In the genomic region with DNA sequence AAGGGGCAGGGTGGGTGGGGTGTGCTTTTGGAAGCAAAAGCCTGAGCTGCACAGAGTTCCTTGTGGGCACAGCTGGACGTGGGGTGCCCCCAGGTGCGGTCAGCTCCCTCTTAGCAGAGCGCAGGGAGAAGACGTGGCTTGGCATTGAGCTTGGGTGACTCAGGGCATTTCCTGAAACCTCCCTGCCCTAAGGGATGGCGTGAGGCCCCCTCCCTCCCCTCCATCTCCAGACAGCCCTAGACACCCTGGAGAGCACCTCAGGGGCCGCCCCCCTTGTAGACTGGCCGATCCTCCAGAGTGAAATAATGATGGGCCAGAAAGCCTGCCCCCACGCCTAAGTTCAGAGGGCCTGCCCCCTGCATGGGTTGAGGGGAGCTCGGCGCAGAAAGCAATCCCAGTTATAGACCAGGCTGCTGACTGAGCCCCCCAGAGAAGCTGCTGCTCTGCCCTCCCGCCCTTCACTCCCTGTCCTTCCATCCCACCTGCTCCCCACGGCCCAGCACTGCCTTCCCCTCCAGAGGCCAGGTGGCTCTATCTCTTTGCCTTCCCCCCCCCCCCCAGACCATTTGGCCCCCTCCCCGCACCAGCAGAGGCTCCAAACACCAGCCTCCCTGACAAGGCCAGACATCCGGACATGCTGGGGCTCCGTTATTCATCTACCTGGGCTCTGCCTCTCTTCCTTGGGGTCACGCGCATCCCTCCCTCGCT, we compare ENCODE assay signal across 13 cellular contexts. TPM values are rescaled to one million over a fixed set of nuclear protein-coding genes. Genes with fewer than 3 reads are reported as not detected.
A peak's percentile ranks its signal among the peaks of the same experiment; 100 is the strongest.
DNase-seq lines count a peak whose midpoint lies in the region; ATAC-seq and TF ChIP-seq lines count a peak whose summit lies in the region.
"Had no signal": no experiment of that assay in that cellular context is flagged by ENCODE, and none has a peak within 500 bp of the region (broad histone marks: within the 10 kb centered on the region; RNA-seq: fewer than 3 reads in every experiment).

No MANE protein-coding gene starts in this region.

- no peaks in the 10 kb centered on the region for H3K9me2 ChIP-seq in PC-9 (ENCODE audit: insufficient read depth)

- H3K27ac Mint-ChIP-seq in stimulated activated naive CD8-positive, alpha-beta T cell treated with anti-CD3 and anti-CD28 coated beads, Interleukin-15, amount 100 ng/mL, for 72 hours: no peak overlapping the region
- no peak overlapping the region for H3K27ac Mint-ChIP-seq in activated CD4-positive, alpha-beta T cell treated with anti-CD3 and anti-CD28 coated beads for 36 hours
- no peak overlapping the region for H3K27ac Mint-ChIP-seq in naive thymus-derived CD8-positive, alpha-beta T cell

- H3K4me1 ChIP-seq in PC-9 (replicated peaks; ENCODE audit: insufficient read depth) (peaks cover 39% of the 10 kb centered on the region), foreskin keratinocyte (no peaks in the 10 kb centered on the region)

- H3K27me3 Mint-ChIP-seq in stimulated activated naive CD8-positive, alpha-beta T cell treated with anti-CD3 and anti-CD28 coated beads, Interleukin-15, amount 100 ng/mL, for 72 hours: peaks cover 84% of the 10 kb centered on the region
- peaks cover 43% of the 10 kb centered on the region for H3K27me3 Mint-ChIP-seq in activated CD4-positive, alpha-beta T cell treated with anti-CD3 and anti-CD28 coated beads for 36 hours
- peaks cover 22 to 61% (median 39%) of the 10 kb centered on the region in 5 donors for H3K27me3 Mint-ChIP-seq in naive thymus-derived CD8-positive, alpha-beta T cell

- peak overlapping the region; percentile 59 for H3K4me2 ChIP-seq in PC-9

- H3K27me3 ChIP-seq in PC-9 (ENCODE audit: insufficient read depth, low read depth) (no peaks in the 10 kb centered on the region), foreskin keratinocyte (peaks cover 51% of the 10 kb centered on the region)

- H2AFZ ChIP-seq in PC-9: no peak overlapping the region

- no peaks in the 10 kb centered on the region for H4K20me1 ChIP-seq in PC-9 (ENCODE audit: insufficient read depth)

- intact Hi-C loops in PC-9 (cut with micrococcal nuclease; ENCODE audit: unreplicated experiment): loop anchor here (2.0 kb wide), 3 partner anchors 136 to 658 kb away; no protein-coding TSS in a partner anchor
- intact Hi-C loops in activated CD4-positive, alpha-beta T cell treated with anti-CD3 and anti-CD28 coated beads for 36 hours (cut with DNase I, micrococcal nuclease): loop anchor here (1.0 to 5.0 kb wide), 5 partner anchors 658 to 1198 kb away; a partner anchor contains a TSS

- ATAC-seq in stimulated activated naive CD8-positive, alpha-beta T cell treated with anti-CD3 and anti-CD28 coated beads, Interleukin-15, amount 100 ng/mL, for 72 hours: peak; percentile 22
- ATAC-seq in stimulated activated naive CD8-positive, alpha-beta T cell treated with anti-CD3 and anti-CD28 coated beads, Interleukin-15, Interleukin-2, amounts not matched to agents 100 U/mL and 50 U/mL, for 24 hours: no peak
- ATAC-seq in foreskin keratinocyte (peak; percentile 6), HG02623 (IDR thresholded peaks at IDR 0.05; ENCODE audit: unreplicated experiment) (no peak)
- no peak for ATAC-seq in activated CD4-positive, alpha-beta T cell treated with anti-CD3 and anti-CD28 coated beads for 36 hours
- no peak for ATAC-seq in naive thymus-derived CD8-positive, alpha-beta T cell

- H3F3A ChIP-seq in PC-9 (ENCODE audit: insufficient read depth, low read depth): no peaks in the 10 kb centered on the region

- peaks cover 27% of the 10 kb centered on the region for H3K4me1 Mint-ChIP-seq in stimulated activated naive CD8-positive, alpha-beta T cell treated with anti-CD3 and anti-CD28 coated beads, Interleukin-15, amount 100 ng/mL, for 72 hours
- H3K4me1 Mint-ChIP-seq in activated CD4-positive, alpha-beta T cell treated with anti-CD3 and anti-CD28 coated beads for 36 hours: peaks cover 12% of the 10 kb centered on the region
- peaks cover 13 to 25% (median 18%) of the 10 kb centered on the region in 4 donors for H3K4me1 Mint-ChIP-seq in naive thymus-derived CD8-positive, alpha-beta T cell

- H3K4me3 ChIP-seq in PC-9: no peak overlapping the region

- no peaks in the 10 kb centered on the region for H3K36me3 Mint-ChIP-seq in activated CD4-positive, alpha-beta T cell treated with anti-CD3 and anti-CD28 coated beads for 36 hours (ENCODE audit: low read depth)
- H3K36me3 Mint-ChIP-seq in naive thymus-derived CD8-positive, alpha-beta T cell: peaks cover 0 to 2% (median 0%) of the 10 kb centered on the region in 3 donors

- TF ChIP-seq CTCF in PC-9 (conservative IDR thresholded peaks at IDR 0.05): no peak
- no peak for TF ChIP-seq CTCF in foreskin keratinocyte (conservative IDR thresholded peaks at IDR 0.05)

- H3K27ac ChIP-seq in PC-9 (no peak overlapping the region), foreskin keratinocyte (no peak overlapping the region)

- no peaks in the 10 kb centered on the region for H3K79me2 ChIP-seq in PC-9 (ENCODE audit: low read depth)

- H3K9me3 ChIP-seq in PC-9 (ENCODE audit: insufficient read depth, low read depth): no peaks in the 10 kb centered on the region
- H3K9me3 ChIP-seq: Caco-2 had no signal

- H3K9me3 Mint-ChIP-seq in stimulated activated naive CD8-positive, alpha-beta T cell treated with anti-CD3 and anti-CD28 coated beads, Interleukin-15, amount 100 ng/mL, for 72 hours: no peaks in the 10 kb centered on the region
- H3K9me3 Mint-ChIP-seq in activated CD4-positive, alpha-beta T cell treated with anti-CD3 and anti-CD28 coated beads for 36 hours (ENCODE audit: low read depth): no peaks in the 10 kb centered on the region
- H3K9me3 Mint-ChIP-seq in naive thymus-derived CD8-positive, alpha-beta T cell: peaks cover 0 to 2% (median 0%) of the 10 kb centered on the region in 9 donors

- H3K36me3 ChIP-seq in PC-9 (ENCODE audit: low read depth): no peaks in the 10 kb centered on the region

- no peak for DNase-seq in stimulated activated naive CD8-positive, alpha-beta T cell treated with anti-CD3 and anti-CD28 coated beads, Interleukin-15, amount 100 ng/mL, for 72 hours
- no peak for DNase-seq in stimulated activated naive CD8-positive, alpha-beta T cell treated with anti-CD3 and anti-CD28 coated beads, Interleukin-15, Interleukin-2, amounts not matched to agents 100 U/mL and 50 U/mL, for 24 hours
- peak; percentile 34 to 63 for DNase-seq in PC-9
- no peak for DNase-seq in foreskin keratinocyte
- DNase-seq in activated CD4-positive, alpha-beta T cell treated with anti-CD3 and anti-CD28 coated beads for 36 hours: no peak
- no peak for DNase-seq in naive thymus-derived CD8-positive, alpha-beta T cell
- no peak for DNase-seq in NCI-H526 treated with DMSO at 0.1 percent for 48 hours (lab: John Stamatoyannopoulos, UW)
- DNase-seq: GOT3, NCI-H1105 treated with DMSO at 0.1 percent for 48 hours, NCI-H187 treated with DMSO at 0.1 percent for 48 hours, NCI-H510A had no signal

- CTCF ChIA-PET in PC-9 (lab: Charles Lee): interaction anchor here (0.5 kb wide), 1 partner anchor 48 kb away, joined by 4 read pairs; no protein-coding TSS in a partner anchor
- CTCF ChIA-PET in activated CD4-positive, alpha-beta T cell treated with anti-CD3 and anti-CD28 coated beads for 36 hours (lab: Charles Lee): interaction anchor here (1.1 kb wide), 1 partner anchor 658 kb away, joined by 4 read pairs; no protein-coding TSS in a partner anchor

- POLR2A ChIA-PET in PC-9 (lab: Charles Lee; ENCODE audit: unreplicated experiment): no interaction called here
- POLR2A ChIA-PET in activated CD4-positive, alpha-beta T cell treated with anti-CD3 and anti-CD28 coated beads for 36 hours (lab: Charles Lee): no interaction called here
- POLR2A ChIA-PET in naive thymus-derived CD8-positive, alpha-beta T cell (lab: Charles Lee): interaction anchor here (0.6 kb wide), 1 partner anchor 13 kb away, joined by 5 read pairs; no protein-coding TSS in a partner anchor

- no peak overlapping the region for H3K4me3 Mint-ChIP-seq in stimulated activated naive CD8-positive, alpha-beta T cell treated with anti-CD3 and anti-CD28 coated beads, Interleukin-15, amount 100 ng/mL, for 72 hours
- no peak overlapping the region for H3K4me3 Mint-ChIP-seq in activated CD4-positive, alpha-beta T cell treated with anti-CD3 and anti-CD28 coated beads for 36 hours
- H3K4me3 Mint-ChIP-seq in naive thymus-derived CD8-positive, alpha-beta T cell: no peak overlapping the region

- no TSS peak for BruUV-seq in PC-9 (replicated peaks; lab: Mats Ljungman, UMichigan)

RNA-seq across cellular contexts. Expression of a gene that starts 2.5 kb away (rescaled TPM):
- total RNA-seq in PC-9 (2021): not detected in 2 replicates
- total RNA-seq in foreskin keratinocyte: 0.11 TPM in 1 of 2 replicates, not detected in the other
- 0.01 and 0.06 TPM in 2 replicates for polyA plus RNA-seq in foreskin keratinocyte
- not detected for total RNA-seq in activated CD4-positive, alpha-beta T cell treated with anti-CD3 and anti-CD28 coated beads for 36 hours
- not detected for total RNA-seq in naive thymus-derived CD8-positive, alpha-beta T cell
- under 1 TPM in 1 of 3 donors, not detected in 2; 0.11 TPM for polyA plus RNA-seq in naive thymus-derived CD8-positive, alpha-beta T cell

Comparison
In these comparisons a context has a peak if more than half of its experiments do, and no peak if none do; other contexts are left out.
1. ATAC-seq: peak in stimulated activated naive CD8-positive, alpha-beta T cell treated with anti-CD3 and anti-CD28 coated beads, Interleukin-15, amount 100 ng/mL, for 72 hours (single experiment) and foreskin keratinocyte (single experiment); none in stimulated activated naive CD8-positive, alpha-beta T cell treated with anti-CD3 and anti-CD28 coated beads, Interleukin-15, Interleukin-2, amounts not matched to agents 100 U/mL and 50 U/mL, for 24 hours (single experiment), activated CD4-positive, alpha-beta T cell treated with anti-CD3 and anti-CD28 coated beads for 36 hours (single experiment), naive thymus-derived CD8-positive, alpha-beta T cell (0 of 2) and HG02623 (single experiment).
2. DNase-seq: peak in PC-9 (2 of 2); none in stimulated activated naive CD8-positive, alpha-beta T cell treated with anti-CD3 and anti-CD28 coated beads, Interleukin-15, amount 100 ng/mL, for 72 hours (0 of 2), stimulated activated naive CD8-positive, alpha-beta T cell treated with anti-CD3 and anti-CD28 coated beads, Interleukin-15, Interleukin-2, amounts not matched to agents 100 U/mL and 50 U/mL, for 24 hours (single experiment), foreskin keratinocyte (0 of 2), activated CD4-positive, alpha-beta T cell treated with anti-CD3 and anti-CD28 coated beads for 36 hours (single experiment), naive thymus-derived CD8-positive, alpha-beta T cell (0 of 10) and NCI-H526 treated with DMSO at 0.1 percent for 48 hours (single experiment).